1 cellular context compared by ENCODE assay signal in the genomic region with DNA sequence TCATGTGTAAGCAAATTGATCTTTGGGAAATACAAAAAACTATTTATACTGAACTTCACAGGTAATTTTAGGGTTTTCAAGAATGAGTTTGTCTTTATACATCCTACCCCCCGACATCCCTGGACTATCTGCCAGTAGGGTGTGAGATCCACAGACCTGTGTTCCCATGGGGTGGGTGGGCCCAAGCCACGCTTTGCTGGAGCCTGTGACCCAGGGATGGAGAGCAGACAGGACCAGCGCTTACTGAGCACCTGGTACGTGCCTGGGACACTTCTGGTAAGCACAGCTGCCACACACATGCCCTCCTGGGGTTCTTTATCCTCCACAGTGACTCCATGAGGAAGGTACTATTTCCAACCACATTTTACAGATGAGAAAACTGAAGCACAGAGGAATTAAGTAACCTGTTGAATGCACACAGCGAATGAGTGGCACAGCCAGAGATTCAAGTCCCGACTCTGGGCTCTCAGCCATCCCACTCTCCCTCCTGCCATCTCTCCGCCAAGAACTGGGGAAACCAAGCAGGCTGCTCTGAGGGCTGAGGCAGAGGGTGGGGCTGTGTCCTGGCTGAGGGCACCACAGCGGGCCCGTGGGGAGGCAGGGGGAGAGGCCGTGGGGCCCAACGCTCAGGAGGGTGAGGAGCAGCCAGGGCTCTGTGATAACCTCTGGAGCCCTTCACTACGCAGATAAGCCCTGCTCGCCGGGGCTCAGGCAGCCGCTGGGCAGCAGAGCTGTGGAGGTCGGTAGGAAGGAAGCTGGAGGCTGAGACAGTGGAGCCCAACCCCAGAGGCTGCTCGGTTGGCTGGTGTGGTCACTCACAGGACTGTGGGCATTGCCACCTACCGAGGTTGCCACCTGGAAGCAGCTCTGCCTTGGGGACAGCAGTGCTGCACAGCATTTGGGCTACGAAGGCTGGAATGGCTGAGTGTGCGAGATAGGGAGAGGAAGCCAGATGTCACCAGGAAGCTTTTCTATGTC.
TF ChIP-seq lines count a peak whose summit lies in the region.

No MANE protein-coding gene starts in this region.

TF ChIP-seq in K562, 482 proteins besides CTCF, POLR2A, EP300 and RAD21 (continued from another document and continues in another):
- TF ChIP-seq RREB1 (CRISPR knock-in tag; IDR thresholded peaks at IDR 0.05) (peak; percentile 72; the same call in 1 of the 2 replicates), RBM25 (IDR thresholded peaks at IDR 0.05; ENCODE audit: low read depth, low read length, severe bottlenecking) (no peak), FOXP1 (CRISPR knock-in tag; IDR thresholded peaks at IDR 0.05) (no peak), POLR2G (IDR thresholded peaks at IDR 0.05; ENCODE audit: low read depth, low read length) (peak; percentile 64), ZNF143 (CRISPR knock-in tag; IDR thresholded peaks at IDR 0.05) (no peak), SNRNP70 (optimal IDR thresholded peaks at IDR 0.05; ENCODE audit: low read depth, low read length) (no peak), IRF2 (CRISPR knock-in tag; IDR thresholded peaks at IDR 0.05) (no peak), NFIX (CRISPR knock-in tag; IDR thresholded peaks at IDR 0.05; ENCODE audit: low read depth) (no peak), ZNF696 (CRISPR knock-in tag; conservative IDR thresholded peaks at IDR 0.05) (no peak), EWSR1 (IDR thresholded peaks at IDR 0.05; ENCODE audit: borderline replicate concordance, low read depth, partially characterized antibody) (no peak), SRSF7 (optimal IDR thresholded peaks at IDR 0.05; ENCODE audit: low read depth, low read length) (no peak), NR1H2 (CRISPR knock-in tag; IDR thresholded peaks at IDR 0.05) (no peak), ATF2 (CRISPR knock-in tag; IDR thresholded peaks at IDR 0.05) (no peak), NR2F6 (CRISPR knock-in tag; IDR thresholded peaks at IDR 0.05) (no peak), HNRNPUL1 (IDR thresholded peaks at IDR 0.05; ENCODE audit: low read length) (no peak), ZKSCAN3 (CRISPR knock-in tag; IDR thresholded peaks at IDR 0.05) (no peak), SMAD1 (IDR thresholded peaks at IDR 0.05; ENCODE audit: low read depth, low read length, partially characterized antibody) (no peak), BCL6 (CRISPR knock-in tag; IDR thresholded peaks at IDR 0.05) (no peak), ZNF253 (CRISPR knock-in tag; conservative IDR thresholded peaks at IDR 0.05) (no peak), BMI1 (IDR thresholded peaks at IDR 0.05; ENCODE audit: low read length) (no peak), HMGN3 (IDR thresholded peaks at IDR 0.05; ENCODE audit: borderline replicate concordance, extremely low read depth, insufficient read length, low read depth, low read length) (peak; percentile 92), PYGO2 (tag; IDR thresholded peaks at IDR 0.05) (no peak; the same call in 1 of the 2 replicates), RNF219 (CRISPR knock-in tag; IDR thresholded peaks at IDR 0.05) (no peak), NR2C1 (IDR thresholded peaks at IDR 0.05) (no peak), NR2C1 (tag; IDR thresholded peaks at IDR 0.05) (no peak), ZNF507 (tag; conservative IDR thresholded peaks at IDR 0.05) (no peak), CTCFL (IDR thresholded peaks at IDR 0.05; ENCODE audit: borderline replicate concordance, insufficient read depth, low read depth, low read length, poor library complexity, severe bottlenecking) (no peak), ZFP91 (CRISPR knock-in tag; IDR thresholded peaks at IDR 0.05) (no peak)
- TF ChIP-seq, protein P1, sequence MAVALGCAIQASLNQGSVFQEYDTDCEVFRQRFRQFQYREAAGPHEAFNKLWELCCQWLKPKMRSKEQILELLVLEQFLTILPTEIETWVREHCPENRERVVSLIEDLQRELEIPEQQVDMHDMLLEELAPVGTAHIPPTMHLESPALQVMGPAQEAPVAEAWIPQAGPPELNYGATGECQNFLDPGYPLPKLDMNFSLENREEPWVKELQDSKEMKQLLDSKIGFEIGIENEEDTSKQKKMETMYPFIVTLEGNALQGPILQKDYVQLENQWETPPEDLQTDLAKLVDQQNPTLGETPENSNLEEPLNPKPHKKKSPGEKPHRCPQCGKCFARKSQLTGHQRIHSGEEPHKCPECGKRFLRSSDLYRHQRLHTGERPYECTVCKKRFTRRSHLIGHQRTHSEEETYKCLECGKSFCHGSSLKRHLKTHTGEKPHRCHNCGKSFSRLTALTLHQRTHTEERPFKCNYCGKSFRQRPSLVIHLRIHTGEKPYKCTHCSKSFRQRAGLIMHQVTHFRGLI (CRISPR knock-in tag; IDR thresholded peaks at IDR 0.05), result peak; percentile 76; the same call in 1 of the 2 replicates
- TF ChIP-seq, protein P2, sequence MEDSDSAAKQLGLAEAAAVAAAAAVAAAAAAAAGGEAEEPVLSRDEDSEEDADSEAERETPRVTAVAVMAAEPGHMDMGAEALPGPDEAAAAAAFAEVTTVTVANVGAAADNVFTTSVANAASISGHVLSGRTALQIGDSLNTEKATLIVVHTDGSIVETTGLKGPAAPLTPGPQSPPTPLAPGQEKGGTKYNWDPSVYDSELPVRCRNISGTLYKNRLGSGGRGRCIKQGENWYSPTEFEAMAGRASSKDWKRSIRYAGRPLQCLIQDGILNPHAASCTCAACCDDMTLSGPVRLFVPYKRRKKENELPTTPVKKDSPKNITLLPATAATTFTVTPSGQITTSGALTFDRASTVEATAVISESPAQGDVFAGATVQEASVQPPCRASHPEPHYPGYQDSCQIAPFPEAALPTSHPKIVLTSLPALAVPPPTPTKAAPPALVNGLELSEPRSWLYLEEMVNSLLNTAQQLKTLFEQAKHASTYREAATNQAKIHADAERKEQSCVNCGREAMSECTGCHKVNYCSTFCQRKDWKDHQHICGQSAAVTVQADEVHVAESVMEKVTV (CRISPR knock-in tag; IDR thresholded peaks at IDR 0.05), result no peak
- TF ChIP-seq, protein P3, sequence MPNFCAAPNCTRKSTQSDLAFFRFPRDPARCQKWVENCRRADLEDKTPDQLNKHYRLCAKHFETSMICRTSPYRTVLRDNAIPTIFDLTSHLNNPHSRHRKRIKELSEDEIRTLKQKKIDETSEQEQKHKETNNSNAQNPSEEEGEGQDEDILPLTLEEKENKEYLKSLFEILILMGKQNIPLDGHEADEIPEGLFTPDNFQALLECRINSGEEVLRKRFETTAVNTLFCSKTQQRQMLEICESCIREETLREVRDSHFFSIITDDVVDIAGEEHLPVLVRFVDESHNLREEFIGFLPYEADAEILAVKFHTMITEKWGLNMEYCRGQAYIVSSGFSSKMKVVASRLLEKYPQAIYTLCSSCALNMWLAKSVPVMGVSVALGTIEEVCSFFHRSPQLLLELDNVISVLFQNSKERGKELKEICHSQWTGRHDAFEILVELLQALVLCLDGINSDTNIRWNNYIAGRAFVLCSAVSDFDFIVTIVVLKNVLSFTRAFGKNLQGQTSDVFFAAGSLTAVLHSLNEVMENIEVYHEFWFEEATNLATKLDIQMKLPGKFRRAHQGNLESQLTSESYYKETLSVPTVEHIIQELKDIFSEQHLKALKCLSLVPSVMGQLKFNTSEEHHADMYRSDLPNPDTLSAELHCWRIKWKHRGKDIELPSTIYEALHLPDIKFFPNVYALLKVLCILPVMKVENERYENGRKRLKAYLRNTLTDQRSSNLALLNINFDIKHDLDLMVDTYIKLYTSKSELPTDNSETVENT (CRISPR knock-in tag; IDR thresholded peaks at IDR 0.05), result peak; percentile 74
- TF ChIP-seq, protein P4, sequence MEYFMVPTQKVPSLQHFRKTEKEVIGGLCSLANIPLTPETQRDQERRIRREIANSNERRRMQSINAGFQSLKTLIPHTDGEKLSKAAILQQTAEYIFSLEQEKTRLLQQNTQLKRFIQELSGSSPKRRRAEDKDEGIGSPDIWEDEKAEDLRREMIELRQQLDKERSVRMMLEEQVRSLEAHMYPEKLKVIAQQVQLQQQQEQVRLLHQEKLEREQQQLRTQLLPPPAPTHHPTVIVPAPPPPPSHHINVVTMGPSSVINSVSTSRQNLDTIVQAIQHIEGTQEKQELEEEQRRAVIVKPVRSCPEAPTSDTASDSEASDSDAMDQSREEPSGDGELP (CRISPR knock-in tag; IDR thresholded peaks at IDR 0.05; ENCODE audit: borderline replicate concordance), result no peak; the same call in 1 of the 2 replicates
